ENCODE assay signal across 8 cellular contexts in the genomic region with DNA sequence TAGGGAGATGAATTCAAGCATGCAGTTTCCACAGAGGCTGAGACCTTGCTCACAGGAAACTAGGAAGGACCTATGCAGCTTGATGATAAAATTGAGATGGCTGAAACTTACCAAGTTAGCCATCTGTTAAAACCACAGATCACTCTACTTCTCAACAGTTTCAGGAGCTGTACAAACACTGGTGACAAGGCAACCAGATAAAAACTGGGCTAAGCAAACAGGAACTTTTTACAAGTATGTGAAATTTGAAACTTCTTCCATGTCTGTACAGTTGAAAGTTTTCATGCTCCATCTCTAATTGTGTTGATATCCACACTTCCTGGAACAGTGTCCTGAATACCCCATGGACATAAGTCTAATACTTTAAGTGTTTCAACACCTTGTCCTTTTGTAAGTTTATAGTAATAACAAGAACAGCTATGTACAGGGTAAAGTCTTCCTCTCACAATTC.
DNase-seq lines count a peak whose midpoint lies in the region; ATAC-seq, FAIRE-seq and TF ChIP-seq lines count a peak whose summit lies in the region.

No MANE protein-coding gene starts in this region.

- H3K27ac Mint-ChIP-seq in astrocyte (ENCODE audit: unreplicated experiment), result peak overlapping the region; percentile 89

- in situ Hi-C loops in HAP-1 (cut with MboI; ENCODE audit: low sequenced_read_pairs), result no loop called here

- H3K27ac ChIP-seq in astrocyte (ENCODE audit: low read depth, low read length) (peak overlapping the region; percentile 25), parathyroid adenoma (no peak overlapping the region)

- H3K9me3 ChIP-seq in astrocyte (ENCODE audit: insufficient read depth, low read depth, low read length) (no peaks in the 10 kb centered on the region), parathyroid adenoma (ENCODE audit: control insufficient read depth, low read length) (no peaks in the 10 kb centered on the region), HAP-1 (no peaks in the 10 kb centered on the region)

- H3K4me3 ChIP-seq in GM06990 (replicated peaks; ENCODE audit: low read depth, low read length) (no peak overlapping the region), astrocyte (ENCODE audit: insufficient read depth, low read depth, low read length) (no peak overlapping the region), parathyroid adenoma (ENCODE audit: low read depth, low read length) (peak overlapping the region; percentile 8), HAP-1 (no peak overlapping the region)

- no peaks in the 10 kb centered on the region for H4K20me1 ChIP-seq in astrocyte (ENCODE audit: insufficient read depth, low read length)

- no peak overlapping the region for H3K4me3 Mint-ChIP-seq in astrocyte (ENCODE audit: unreplicated experiment)

- no peaks in the 10 kb centered on the region for H3K27me3 ChIP-seq in GM06990 (replicated peaks; ENCODE audit: control insufficient read depth, insufficient read depth, low read length)
- H3K27me3 ChIP-seq in astrocyte (ENCODE audit: insufficient read depth, low read length), result no peaks in the 10 kb centered on the region
- H3K27me3 ChIP-seq in parathyroid adenoma (ENCODE audit: control insufficient read depth, insufficient read depth, low read length), result no peaks in the 10 kb centered on the region
- H3K27me3 ChIP-seq in HAP-1 (ENCODE audit: low read depth), result no peaks in the 10 kb centered on the region

- H3K4me1 Mint-ChIP-seq in astrocyte (ENCODE audit: low read depth, unreplicated experiment), result peaks cover 8% of the 10 kb centered on the region

- no peaks in the 10 kb centered on the region for H3K9me3 Mint-ChIP-seq in astrocyte (ENCODE audit: unreplicated experiment)

- H3K79me2 ChIP-seq in astrocyte (ENCODE audit: insufficient read depth, low read length) (no peaks in the 10 kb centered on the region), parathyroid adenoma (no peaks in the 10 kb centered on the region)

- H3K9ac ChIP-seq in astrocyte (ENCODE audit: low read length) (no peak overlapping the region), parathyroid adenoma (no peak overlapping the region)

- DNase-seq in GM06990 (ENCODE audit: extremely low read depth, insufficient read length) (peak; percentile 70), astrocyte (ENCODE audit: low read depth) (peak; percentile 94), NCI-H446 (lab: John Stamatoyannopoulos, UW) (no peak), SHP77 (lab: John Stamatoyannopoulos, UW) (no peak), HAP-1 (ENCODE audit: low spot score in 2 of 2) (no peak)

- H3K4me2 ChIP-seq in astrocyte (ENCODE audit: low read length), result peak overlapping the region; percentile 31
- H3K4me2 ChIP-seq in parathyroid adenoma (ENCODE audit: low read length), result peak overlapping the region; percentile 32

- H2AFZ ChIP-seq in astrocyte (ENCODE audit: low read depth, low read length) (no peak overlapping the region), parathyroid adenoma (no peak overlapping the region)

- peak; percentile 88 for FAIRE-seq in astrocyte (lab: Jason Lieb, UNC)

- H3K4me1 ChIP-seq in astrocyte (ENCODE audit: insufficient read depth, low read length) (peaks cover 5% of the 10 kb centered on the region), parathyroid adenoma (peaks cover 2% of the 10 kb centered on the region), HAP-1 (no peaks in the 10 kb centered on the region)

- H3K36me3 ChIP-seq in GM06990 (ENCODE audit: control insufficient read depth, insufficient read depth, low read length), result no peaks in the 10 kb centered on the region
- H3K36me3 ChIP-seq in astrocyte (ENCODE audit: insufficient read depth, low read length), result peaks cover 3% of the 10 kb centered on the region
- H3K36me3 ChIP-seq in parathyroid adenoma (ENCODE audit: control insufficient read depth, insufficient read depth, low read length), result no peaks in the 10 kb centered on the region
- H3K36me3 ChIP-seq in HAP-1 (replicated peaks), result peaks cover 6% of the 10 kb centered on the region

- peaks cover 5% of the 10 kb centered on the region for H3K36me3 Mint-ChIP-seq in astrocyte (ENCODE audit: low read depth, unreplicated experiment)

- H3K27me3 Mint-ChIP-seq in astrocyte (ENCODE audit: low read depth, unreplicated experiment), result no peaks in the 10 kb centered on the region

- peak; percentile 97 for ATAC-seq in GM21360 (IDR thresholded peaks at IDR 0.05; ENCODE audit: unreplicated experiment)
- peak; percentile 99 for ATAC-seq in HG03521 (IDR thresholded peaks at IDR 0.05; ENCODE audit: unreplicated experiment)

- TF ChIP-seq CTCF in GM06990 (IDR thresholded peaks at IDR 0.05; ENCODE audit: insufficient read depth, low read length, poor library complexity, severe bottlenecking), result no peak
- no peak for TF ChIP-seq CTCF in astrocyte (IDR thresholded peaks at IDR 0.05; ENCODE audit: insufficient read depth, low read depth, low read length)
- no peak for TF ChIP-seq CTCF in parathyroid adenoma (IDR thresholded peaks at IDR 0.05)

Comparison
In these comparisons a context has a peak if more than half of its experiments do, and no peak if none do; other contexts are left out.
1. DNase-seq: peak in GM06990 (single experiment) and astrocyte (single experiment); none in NCI-H446 (0 of 2), SHP77 (0 of 2) and HAP-1 (0 of 2).